31 cellular contexts compared by ENCODE assay signal in genomic region chr16:81212830-81213465, GRCh38. TPM values are rescaled to one million over a fixed set of nuclear protein-coding genes. Genes with fewer than 3 reads are reported as not detected.
"Had no signal": no experiment of that assay in that cellular context is flagged by ENCODE, and none has a peak within 500 bp of the region (broad histone marks: within the 10 kb centered on the region; RNA-seq: fewer than 3 reads in every experiment).

No MANE protein-coding gene starts in this region.

- H3K36me3 Mint-ChIP-seq: activated CD8-positive, alpha-beta memory T cell treated with anti-CD3 and anti-CD28 coated beads, Interleukin-2, amount 10 ng/mL, durations not matched to agents 7 days and 5 days; memory B cell; stimulated activated effector memory CD8-positive, alpha-beta T cell treated with anti-CD3 and anti-CD28 coated beads, Interleukin-12 subunit alpha, Interleukin-12 subunit beta, amount 100 ng/mL, for 72 hours had no signal

- H3K9me3 ChIP-seq: ascending aorta, suprapubic skin, tibial nerve had no signal

- FAIRE-seq: endothelial cell of umbilical vein, small intestine had no signal

- H3K27me3 ChIP-seq: ascending aorta, hepatocyte had no signal

- H3K27ac ChIP-seq: ascending aorta, brain microvascular endothelial cell, hepatocyte, suprapubic skin, tibial nerve had no signal

- H3K4me3 ChIP-seq: ascending aorta, hepatocyte, suprapubic skin, tibial nerve had no signal

- H3K4me3 Mint-ChIP-seq: activated CD4-positive, alpha-beta T cell treated with anti-CD3 and anti-CD28 coated beads, Interleukin-2, amount 10 ng/mL, durations not matched to agents 7 days and 5 days; activated CD8-positive, alpha-beta memory T cell treated with anti-CD3 and anti-CD28 coated beads, Interleukin-2, amount 10 ng/mL, durations not matched to agents 7 days and 5 days; activated CD8-positive, alpha-beta T cell treated with anti-CD3 and anti-CD28 coated beads for 36 hours; activated T-helper 1 cell treated with anti-CD3 and anti-CD28 coated beads, Interleukin-12 subunit alpha, Interleukin-12 subunit beta, Interleukin-2, Interleukin-4 antibody, amounts not matched to agents 30 ng/mL and 10 ng/mL and 1 ng/mL, durations not matched to agents 14 hours and 24 hours and 36 hours; memory B cell; nephron; stimulated activated effector memory CD8-positive, alpha-beta T cell treated with anti-CD3 and anti-CD28 coated beads, Interleukin-12 subunit alpha, Interleukin-12 subunit beta, amount 100 ng/mL, for 72 hours; stimulated activated naive CD8-positive, alpha-beta T cell treated with anti-CD3 and anti-CD28 coated beads, Interleukin-15, amount 100 ng/mL, for 72 hours; T-helper 17 cell had no signal

- H3K4me1 Mint-ChIP-seq: activated CD4-positive, alpha-beta T cell treated with anti-CD3 and anti-CD28 coated beads, Interleukin-2, amount 10 ng/mL, durations not matched to agents 7 days and 5 days; activated CD8-positive, alpha-beta memory T cell treated with anti-CD3 and anti-CD28 coated beads, Interleukin-2, amount 10 ng/mL, durations not matched to agents 7 days and 5 days; memory B cell; nephron; stimulated activated effector memory CD8-positive, alpha-beta T cell treated with anti-CD3 and anti-CD28 coated beads, Interleukin-12 subunit alpha, Interleukin-12 subunit beta, amount 100 ng/mL, for 72 hours; stimulated activated naive CD8-positive, alpha-beta T cell treated with anti-CD3 and anti-CD28 coated beads, Interleukin-15, amount 100 ng/mL, for 72 hours; T-helper 17 cell had no signal

- ATAC-seq: activated CD8-positive, alpha-beta memory T cell treated with anti-CD3 and anti-CD28 coated beads, Interleukin-2, amount 10 ng/mL, durations not matched to agents 7 days and 5 days; activated CD8-positive, alpha-beta T cell treated with anti-CD3 and anti-CD28 coated beads for 36 hours; esophagus mucosa; left ventricle myocardium superior; sciatic nerve; stimulated activated effector memory CD8-positive, alpha-beta T cell treated with anti-CD3 and anti-CD28 coated beads, Interleukin-12 subunit alpha, Interleukin-12 subunit beta, amount 100 ng/mL, for 72 hours; stimulated activated naive CD8-positive, alpha-beta T cell treated with anti-CD3 and anti-CD28 coated beads, Interleukin-15, amount 100 ng/mL, for 72 hours; T-helper 17 cell had no signal

- H3K27ac Mint-ChIP-seq: activated CD4-positive, alpha-beta T cell treated with anti-CD3 and anti-CD28 coated beads, Interleukin-2, amount 10 ng/mL, durations not matched to agents 7 days and 5 days; activated CD8-positive, alpha-beta memory T cell treated with anti-CD3 and anti-CD28 coated beads, Interleukin-2, amount 10 ng/mL, durations not matched to agents 7 days and 5 days; activated CD8-positive, alpha-beta T cell treated with anti-CD3 and anti-CD28 coated beads for 36 hours; activated T-helper 1 cell treated with anti-CD3 and anti-CD28 coated beads, Interleukin-12 subunit alpha, Interleukin-12 subunit beta, Interleukin-2, Interleukin-4 antibody, amounts not matched to agents 30 ng/mL and 10 ng/mL and 1 ng/mL, durations not matched to agents 14 hours and 24 hours and 36 hours; memory B cell; nephron; stimulated activated effector memory CD8-positive, alpha-beta T cell treated with anti-CD3 and anti-CD28 coated beads, Interleukin-12 subunit alpha, Interleukin-12 subunit beta, amount 100 ng/mL, for 72 hours; stimulated activated naive CD8-positive, alpha-beta T cell treated with anti-CD3 and anti-CD28 coated beads, Interleukin-15, amount 100 ng/mL, for 72 hours; T-helper 17 cell had no signal

- H3K4me1 ChIP-seq: ascending aorta, suprapubic skin, tibial nerve had no signal

- H2AFZ ChIP-seq: hepatocyte had no signal

- H3K79me2 ChIP-seq: hepatocyte had no signal

- DNase-seq: activated CD4-positive, alpha-beta T cell treated with anti-CD3 and anti-CD28 coated beads, Interleukin-2, amount 10 ng/mL, durations not matched to agents 7 days and 5 days; activated CD4-positive, CD25-positive, alpha-beta regulatory T cell treated with anti-CD3 and anti-CD28 coated beads, Interleukin-2, amount 50 U/mL, for 72 hours; activated CD8-positive, alpha-beta memory T cell treated with anti-CD3 and anti-CD28 coated beads, Interleukin-2, amount 10 ng/mL, durations not matched to agents 7 days and 5 days; activated CD8-positive, alpha-beta T cell treated with anti-CD3 and anti-CD28 coated beads for 36 hours; activated gamma-delta T cell; activated naive CD4-positive, alpha-beta T cell treated with anti-CD3 and anti-CD28 coated beads, Interleukin-2, amount 50 U/mL, for 16 hours; activated T-cell treated with anti-CD3 and anti-CD28 coated beads for 4 hours; brain microvascular endothelial cell; central memory CD4-positive, alpha-beta T cell; dermis blood vessel endothelial cell; effector CD8-positive, alpha-beta T cell; foreskin melanocyte; left ventricle myocardium superior; nucleus accumbens; small intestine; stimulated activated CD4-positive, alpha-beta T cell treated with anti-CD3 and anti-CD28 coated beads, Interleukin-2, amount 100 ng/mL, for 24 hours; stimulated activated naive CD8-positive, alpha-beta T cell treated with anti-CD3 and anti-CD28 coated beads, Interleukin-15, amount 100 ng/mL, for 72 hours; T-helper 17 cell had no signal

- H3K36me3 ChIP-seq: ascending aorta, brain microvascular endothelial cell, suprapubic skin, tibial nerve had no signal

- H3K4me2 ChIP-seq: hepatocyte had no signal

- H3K9me3 Mint-ChIP-seq: activated CD4-positive, alpha-beta T cell treated with anti-CD3 and anti-CD28 coated beads, Interleukin-2, amount 10 ng/mL, durations not matched to agents 7 days and 5 days; activated CD8-positive, alpha-beta T cell treated with anti-CD3 and anti-CD28 coated beads for 36 hours; activated T-helper 1 cell treated with anti-CD3 and anti-CD28 coated beads, Interleukin-12 subunit alpha, Interleukin-12 subunit beta, Interleukin-2, Interleukin-4 antibody, amounts not matched to agents 30 ng/mL and 10 ng/mL and 1 ng/mL, durations not matched to agents 14 hours and 24 hours and 36 hours; memory B cell; nephron; stimulated activated effector memory CD8-positive, alpha-beta T cell treated with anti-CD3 and anti-CD28 coated beads, Interleukin-12 subunit alpha, Interleukin-12 subunit beta, amount 100 ng/mL, for 72 hours; stimulated activated naive CD8-positive, alpha-beta T cell treated with anti-CD3 and anti-CD28 coated beads, Interleukin-15, amount 100 ng/mL, for 72 hours had no signal

RNA-seq across cellular contexts. Expression of gene BCO1, which starts 25.5 kb away (rescaled TPM):
- total RNA-seq: activated CD4-positive, alpha-beta T cell treated with anti-CD3 and anti-CD28 coated beads, Interleukin-2, amount 10 ng/mL, durations not matched to agents 7 days and 5 days; activated CD8-positive, alpha-beta memory T cell treated with anti-CD3 and anti-CD28 coated beads, Interleukin-2, amount 10 ng/mL, durations not matched to agents 7 days and 5 days; activated CD8-positive, alpha-beta T cell treated with anti-CD3 and anti-CD28 coated beads for 36 hours; activated T-helper 1 cell treated with anti-CD3 and anti-CD28 coated beads, Interleukin-12 subunit alpha, Interleukin-12 subunit beta, Interleukin-2, Interleukin-4 antibody, amounts not matched to agents 30 ng/mL and 10 ng/mL and 1 ng/mL, durations not matched to agents 14 hours and 24 hours and 36 hours; ascending aorta; dermis blood vessel endothelial cell; endothelial cell of umbilical vein; left ventricle myocardium superior; mononuclear cell; myocyte; sciatic nerve; T-helper 17 cell; tibial nerve had no signal
- polyA plus RNA-seq: endothelial cell of umbilical vein had no signal
